In genomic region chr7:28872226-28872625, GRCh38 we compare ENCODE assay signal across 20 cellular contexts.
DNase-seq lines count a peak whose midpoint lies in the region; TF ChIP-seq lines count a peak whose summit lies in the region.
"Had no signal": no experiment of that assay in that cellular context is flagged by ENCODE, and none has a peak within 500 bp of the region (broad histone marks: within the 10 kb centered on the region; RNA-seq: fewer than 3 reads in every experiment).

No MANE protein-coding gene starts in this region.

- H3K27me3 ChIP-seq in brain microvascular endothelial cell (replicated peaks): no peaks in the 10 kb centered on the region

- DNase-seq in NCI-H226 (peak; percentile 48), cardiac fibroblast (ENCODE audit: low read depth in 2 of 2) (peak; percentile 9 to 75), fibroblast of pulmonary artery (ENCODE audit: low read depth) (peak; percentile 69), renal cortical epithelial cell (ENCODE audit: low read depth) (peak; percentile 25), brain microvascular endothelial cell (no peak), AG20443 (ENCODE audit: low spot score) (no peak), NCI-H1694 treated with DMSO at 0.1 percent for 48 hours (lab: John Stamatoyannopoulos, UW) (no peak)
- DNase-seq: AML-193; C1 segment of cervical spinal cord; CD8-positive, alpha-beta T cell; GDM1; MM.1S; NCI-H1092; NCI-H1436; NCI-H1930; NCI-H345; NCI-H774; NK-92 treated with Interleukin-12 subunit alpha and Interleukin-12 subunit beta, amount 100 ng/mL, for 24 hours; Right ventricle myocardium superior had no signal

- H3K4me3 ChIP-seq in cardiac fibroblast (replicated peaks in 1 of 2; ENCODE audit: low read depth in 2 of 2, low read length in 2 of 2) (no peak overlapping the region), fibroblast of pulmonary artery (replicated peaks; ENCODE audit: low read depth, low read length) (no peak overlapping the region), brain microvascular endothelial cell (ENCODE audit: low read depth, low read length) (no peak overlapping the region)
- H3K4me3 ChIP-seq: K562 had no signal

- in situ Hi-C loops in brain microvascular endothelial cell (cut with HindIII; ENCODE audit: low pct_ligation_motif_present, low sequenced_read_pairs): no loop called here

- H3K36me3 ChIP-seq in brain microvascular endothelial cell (replicated peaks): no peaks in the 10 kb centered on the region

- H3K27ac ChIP-seq in brain microvascular endothelial cell: no peak overlapping the region

- TF ChIP-seq CTCF in cardiac fibroblast (IDR thresholded peaks at IDR 0.05; ENCODE audit: low read depth, low read length) (no peak), fibroblast of pulmonary artery (IDR thresholded peaks at IDR 0.05; ENCODE audit: low read length, missing control alignments) (no peak), brain microvascular endothelial cell (IDR thresholded peaks at IDR 0.05; ENCODE audit: low read depth, low read length, missing control alignments) (no peak)

Comparison
In these comparisons a context has a peak if more than half of its experiments do, and no peak if none do; other contexts are left out.
1. DNase-seq: peak in NCI-H226 (single experiment), cardiac fibroblast (2 of 2), fibroblast of pulmonary artery (single experiment) and renal cortical epithelial cell (single experiment); none in brain microvascular endothelial cell (single experiment), AG20443 (single experiment) and NCI-H1694 treated with DMSO at 0.1 percent for 48 hours (single experiment).